ENCODE assay signal across 11 cellular contexts in the genomic region with DNA sequence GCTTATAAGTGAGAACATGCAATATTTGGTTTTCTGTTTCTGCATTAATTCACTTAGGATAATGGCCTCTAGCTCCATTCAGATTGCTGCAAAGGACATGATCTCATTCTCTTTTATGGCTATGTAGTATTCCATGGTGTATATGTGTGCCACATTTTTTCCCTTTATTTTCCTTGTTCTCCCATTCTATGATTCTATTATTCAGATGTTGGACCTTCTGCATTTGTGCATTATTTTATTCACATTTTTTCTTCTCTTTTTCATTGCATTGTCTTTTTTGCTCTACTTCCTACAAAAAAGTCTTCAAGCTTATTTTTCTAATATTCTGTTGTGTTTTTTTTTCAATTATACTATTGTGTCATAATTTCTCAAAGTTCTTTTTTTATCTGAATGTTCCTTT. TPM values are rescaled to one million over a fixed set of nuclear protein-coding genes. Genes with fewer than 3 reads are reported as not detected.
"Had no signal": no experiment of that assay in that cellular context is flagged by ENCODE, and none has a peak within 500 bp of the region (broad histone marks: within the 10 kb centered on the region; RNA-seq: fewer than 3 reads in every experiment).

No MANE protein-coding gene starts in this region.

- H3K27ac Mint-ChIP-seq: GM23338, H9, HFFc6 had no signal

- H3K4me3 Mint-ChIP-seq: GM23338, H9, HFFc6 had no signal

- H3K36me3 ChIP-seq: HAP-1 had no signal

- H3K27ac ChIP-seq: GM23248 had no signal

- DNase-seq: GM23248, GOT3, H9, HCEC 1CT, HFFc6 had no signal

- ATAC-seq: GM23338, HCT116 had no signal

- H3K4me3 ChIP-seq: GM23248, GM23338, HAP-1 had no signal

- H3K4me1 ChIP-seq: HAP-1 had no signal

- H3K4me1 Mint-ChIP-seq: GM23338, H9 had no signal

- H3K4me2 ChIP-seq: GM23338 had no signal

- H3K9ac ChIP-seq: GM23248 had no signal

- FAIRE-seq: H1, H54 had no signal

RNA-seq across cellular contexts. Expression of a gene that starts 27.4 kb away (rescaled TPM):
- total RNA-seq: GM23248, GM23338, H1, H4, H9, HFFc6 had no signal
- polyA plus RNA-seq: GM23248, GM23338, H1 had no signal

RNA-seq across cellular contexts. Expression of a gene that starts 49.2 kb away (rescaled TPM):
- total RNA-seq: GM23248, GM23338, H1, H4, H9, HFFc6 had no signal
- polyA plus RNA-seq: GM23248, GM23338, H1 had no signal
